ENCODE assay signal across 21 cellular contexts in the genomic region with DNA sequence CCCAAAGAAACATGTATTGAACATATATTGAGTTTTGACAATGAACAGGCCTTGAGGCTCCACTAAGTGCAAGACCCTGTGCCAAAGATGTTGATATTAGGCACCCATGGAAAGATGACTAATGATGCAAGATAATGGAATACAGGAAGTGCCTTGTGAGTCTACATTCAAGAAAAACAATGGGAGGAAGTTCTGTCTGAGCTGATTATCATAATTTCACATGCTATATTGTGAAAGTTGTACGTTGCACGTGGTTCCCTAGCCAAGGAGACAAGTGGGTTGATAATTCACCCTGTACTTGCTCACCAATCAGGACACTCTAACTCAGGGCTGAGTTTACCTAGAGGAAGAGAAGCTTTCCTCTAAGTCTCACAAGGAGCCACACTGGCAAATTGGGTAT.
DNase-seq lines count a peak whose midpoint lies in the region; FAIRE-seq and TF ChIP-seq lines count a peak whose summit lies in the region.
"Had no signal": no experiment of that assay in that cellular context is flagged by ENCODE, and none has a peak within 500 bp of the region (broad histone marks: within the 10 kb centered on the region; RNA-seq: fewer than 3 reads in every experiment).

No MANE protein-coding gene starts in this region.

- no peak for TF ChIP-seq CTCF in bronchial epithelial cell (IDR thresholded peaks at IDR 0.05; ENCODE audit: insufficient read depth, low read length, severe bottlenecking)

- H3K27me3 ChIP-seq in bronchial epithelial cell (ENCODE audit: control insufficient read depth, insufficient read depth, low read length), result no peaks in the 10 kb centered on the region
- H3K27me3 ChIP-seq: BLaER1 treated with 17β-estradiol and CSF1 and Interleukin-3, amounts not matched to agents 10 nM and 100 nM; neural progenitor cell; sigmoid colon had no signal

- intact Hi-C loops in posterior vena cava (cut with DNase I), result no loop called here

- no peak overlapping the region for H3K4me3 ChIP-seq in bronchial epithelial cell (ENCODE audit: low read depth, low read length)
- H3K4me3 ChIP-seq: BLaER1 treated with 17β-estradiol and CSF1 and Interleukin-3, amounts not matched to agents 10 nM and 100 nM; neural progenitor cell; sigmoid colon had no signal

- no peaks in the 10 kb centered on the region for H3K36me3 ChIP-seq in bronchial epithelial cell (ENCODE audit: control insufficient read depth, insufficient read depth, low read length)
- H3K36me3 ChIP-seq: BLaER1 treated with 17β-estradiol and CSF1 and Interleukin-3, amounts not matched to agents 10 nM and 100 nM; neural progenitor cell; sigmoid colon had no signal

- no peak for FAIRE-seq in bronchial epithelial cell (lab: Jason Lieb, UNC)

- DNase-seq in CD1c-positive myeloid dendritic cell (ENCODE audit: extremely low spot score), result peak; percentile 12
- peak; percentile 76 for DNase-seq in HT1080 (ENCODE audit: low read depth)
- peak; percentile 54 for DNase-seq in bronchial epithelial cell (ENCODE audit: low read depth)
- DNase-seq in kidney tubule cell (ENCODE audit: low spot score), result peak; percentile 43
- no peak for DNase-seq in NCI-H1694 treated with DMSO at 0.1 percent for 48 hours (lab: John Stamatoyannopoulos, UW)
- DNase-seq in posterior vena cava (ENCODE audit: low spot score), result no peak
- no peak for DNase-seq in amygdala (lab: John Stamatoyannopoulos, UW)
- DNase-seq: activated B cell treated with CpG ODN at 0.5 μM for 24 hours; activated naive CD4-positive, alpha-beta T cell treated with anti-CD3 and anti-CD28 coated beads, Interleukin-2, amount 10 ng/mL, durations not matched to agents 7 days and 5 days; amniotic stem cell; central memory CD4-positive, alpha-beta T cell; COR-L47; DMS53; left cardiac atrium; mesenchymal stem cell; NCI-H446 treated with DMSO at 0.1 percent for 48 hours; sigmoid colon; stimulated activated CD4-positive, alpha-beta T cell treated with anti-CD3 and anti-CD28 coated beads, Interleukin-4, amount 100 ng/mL, for 24 hours; trophoblast cell had no signal

Comparison
In these comparisons a context has a peak if more than half of its experiments do, and no peak if none do; other contexts are left out.
1. DNase-seq: peak in CD1c-positive myeloid dendritic cell (single experiment), HT1080 (single experiment), bronchial epithelial cell (single experiment) and kidney tubule cell (single experiment); none in NCI-H1694 treated with DMSO at 0.1 percent for 48 hours (single experiment), posterior vena cava (single experiment) and amygdala (0 of 56).